11 cellular contexts compared by ENCODE assay signal in the genomic region with DNA sequence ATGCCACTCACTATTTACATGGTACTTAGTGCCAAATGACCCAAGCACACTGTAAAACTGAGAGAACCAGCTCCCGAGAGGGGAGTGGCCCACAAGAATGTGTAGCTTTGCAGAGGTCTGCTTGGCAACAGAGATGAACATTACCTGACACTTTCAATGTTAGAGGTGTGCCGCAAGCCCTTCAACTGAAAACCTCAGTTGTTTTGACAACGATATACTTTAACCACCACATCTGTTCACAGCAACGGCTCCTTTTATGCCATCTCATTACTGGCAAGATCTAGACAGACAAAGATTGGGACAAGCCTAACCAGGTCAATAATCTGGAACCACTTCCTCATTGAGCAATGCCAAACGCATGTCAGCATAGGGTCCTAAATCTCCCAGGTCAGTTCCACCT. TPM values are rescaled to one million over a fixed set of nuclear protein-coding genes. Genes with fewer than 3 reads are reported as not detected.
DNase-seq lines count a peak whose midpoint lies in the region; ATAC-seq and TF ChIP-seq lines count a peak whose summit lies in the region.
"Had no signal": no experiment of that assay in that cellular context is flagged by ENCODE, and none has a peak within 500 bp of the region (broad histone marks: within the 10 kb centered on the region; RNA-seq: fewer than 3 reads in every experiment).

No MANE protein-coding gene starts in this region.

- H3K4me1 Mint-ChIP-seq in CD8-positive, alpha-beta T cell (ENCODE audit: low read depth), result peaks cover 11% of the 10 kb centered on the region
- peaks cover 20 to 21% of the 10 kb centered on the region in 2 donors for H3K4me1 Mint-ChIP-seq in immature natural killer cell

- no peak overlapping the region for H3K4me3 Mint-ChIP-seq in CD8-positive, alpha-beta T cell
- H3K4me3 Mint-ChIP-seq in immature natural killer cell, result no peak overlapping the region

- H3K9me3 Mint-ChIP-seq in CD8-positive, alpha-beta T cell, result no peaks in the 10 kb centered on the region
- H3K9me3 Mint-ChIP-seq in immature natural killer cell, result no peaks in the 10 kb centered on the region

- POLR2A ChIA-PET in CD8-positive, alpha-beta T cell (lab: Charles Lee), result no interaction called here
- POLR2A ChIA-PET in PC-3 (lab: Charles Lee; ENCODE audit: unreplicated experiment), result no interaction called here

- intact Hi-C loops in CD8-positive, alpha-beta T cell (cut with DNase I, micrococcal nuclease), result no loop called here
- intact Hi-C loops in PC-3 (cut with micrococcal nuclease), result no loop called here

- no peaks in the 10 kb centered on the region for H3K27me3 ChIP-seq in CD8-positive, alpha-beta T cell (ENCODE audit: insufficient read depth, low read length)
- H3K27me3 ChIP-seq in PC-3 (ENCODE audit: low read length), result no peaks in the 10 kb centered on the region

- H3K27me3 Mint-ChIP-seq in CD8-positive, alpha-beta T cell (ENCODE audit: low read depth), result no peaks in the 10 kb centered on the region
- peaks cover 0 to 1% (median 0%) of the 10 kb centered on the region in 3 donors for H3K27me3 Mint-ChIP-seq in immature natural killer cell (ENCODE audit: low read depth in 3 of 3)

- ATAC-seq in CD8-positive, alpha-beta T cell, result peak; percentile 64
- peak; percentile 56 for ATAC-seq in GM21423 (IDR thresholded peaks at IDR 0.05; ENCODE audit: unreplicated experiment)
- peak; percentile 73 for ATAC-seq in PC-3
- no peak for ATAC-seq in HG02759 (IDR thresholded peaks at IDR 0.05; ENCODE audit: unreplicated experiment)

- CTCF ChIA-PET in CD8-positive, alpha-beta T cell (lab: Charles Lee), result interaction anchor here (1.1 kb wide), 1 partner anchor 19 kb away, joined by 3 read pairs; no protein-coding TSS in a partner anchor
- CTCF ChIA-PET in PC-3 (lab: Charles Lee), result no interaction called here

- no peaks in the 10 kb centered on the region for H3K36me3 Mint-ChIP-seq in CD8-positive, alpha-beta T cell
- no peaks in the 10 kb centered on the region for H3K36me3 Mint-ChIP-seq in immature natural killer cell

- no TSS peak for BruUV-seq in PC-3 (replicated peaks; lab: Mats Ljungman, UMichigan)

- no peak overlapping the region for H3K9ac ChIP-seq in PC-3 (ENCODE audit: low read length)

- no peak overlapping the region for H3K4me3 ChIP-seq in CD8-positive, alpha-beta T cell (ENCODE audit: low read depth, low read length)
- no peak overlapping the region for H3K4me3 ChIP-seq in PC-3 (ENCODE audit: low read length)
- H3K4me3 ChIP-seq: SK-N-MC had no signal

- H3K27ac ChIP-seq in CD8-positive, alpha-beta T cell (ENCODE audit: low read depth, low read length), result no peak overlapping the region
- H3K27ac ChIP-seq in PC-3 (ENCODE audit: low read length), result no peak overlapping the region
- H3K27ac ChIP-seq: SK-N-MC had no signal

- no peak for TF ChIP-seq CTCF in CD8-positive, alpha-beta T cell (IDR thresholded peaks at IDR 0.05)
- TF ChIP-seq CTCF in PC-3 (conservative IDR thresholded peaks at IDR 0.05; ENCODE audit: low read depth, low read length), result no peak

- no peak overlapping the region for H3K27ac Mint-ChIP-seq in CD8-positive, alpha-beta T cell
- peak overlapping the region in 2 of 6 donors; percentile 6 to 17 for H3K27ac Mint-ChIP-seq in immature natural killer cell

- peak overlapping the region; percentile 29; the same call in 1 of the 2 replicates for H2AFZ ChIP-seq in PC-3 (ENCODE audit: low read length)

- H3K9me2 ChIP-seq in PC-3 (replicated peaks; ENCODE audit: low read length), result no peaks in the 10 kb centered on the region

- no peaks in the 10 kb centered on the region for H3K9me3 ChIP-seq in CD8-positive, alpha-beta T cell (ENCODE audit: low read length)
- H3K9me3 ChIP-seq in PC-3 (ENCODE audit: low read length), result no peaks in the 10 kb centered on the region

- 0 out of 2 replicates have a peak overlapping the region, but pooled peaks have one; percentile 9 for H3K4me2 ChIP-seq in PC-3 (ENCODE audit: low read length)

- no peaks in the 10 kb centered on the region for H3K36me3 ChIP-seq in CD8-positive, alpha-beta T cell (ENCODE audit: insufficient read depth, low read length)
- H3K36me3 ChIP-seq in PC-3 (ENCODE audit: low read depth, low read length), result no peaks in the 10 kb centered on the region

- H3K4me1 ChIP-seq in CD8-positive, alpha-beta T cell (ENCODE audit: insufficient read depth, low read length), result no peaks in the 10 kb centered on the region
- H3K4me1 ChIP-seq in PC-3 (ENCODE audit: insufficient read depth, low read length), result peaks cover 19% of the 10 kb centered on the region

- H3K79me2 ChIP-seq in PC-3 (ENCODE audit: low read length), result no peaks in the 10 kb centered on the region

- no peaks in the 10 kb centered on the region for H4K20me1 ChIP-seq in PC-3 (ENCODE audit: low read length)

- no peaks in the 10 kb centered on the region for H3F3A ChIP-seq in PC-3 (ENCODE audit: low read length, unreplicated experiment)

- no peak for DNase-seq in CD8-positive, alpha-beta T cell
- DNase-seq in PC-3 (peak; percentile 48), immature natural killer cell (peak; percentile 25 to 44 (median 42)), RPMI8226 (no peak), T1000 (lab: John Stamatoyannopoulos, UW) (no peak), NCI-H446 treated with DMSO at 0.1 percent for 48 hours (lab: John Stamatoyannopoulos, UW) (no peak)
- DNase-seq: NCI-H2227 treated with DMSO at 0.1 percent for 48 hours; stimulated activated naive CD4-positive, alpha-beta T cell treated with Interleukin-2 at 50 U/mL for 16 hours had no signal

RNA-seq across cellular contexts. Expression of a gene that starts 23.7 kb away (rescaled TPM):
- total RNA-seq in CD8-positive, alpha-beta T cell, result under 1 TPM; 0.22 to 0.94 TPM
- 0.98 and 1.7 TPM in 2 replicates for total RNA-seq in PC-3 (2014; rRNA removed)
- under 1 TPM in 1 of 3 donors, not detected in 2; 0.57 TPM for polyA plus RNA-seq in immature natural killer cell

Comparison
In these comparisons a context has a peak if more than half of its experiments do, and no peak if none do; other contexts are left out.
1. DNase-seq: peak in PC-3 (single experiment) and immature natural killer cell (3 of 3); none in CD8-positive, alpha-beta T cell (0 of 7), RPMI8226 (single experiment), T1000 (single experiment) and NCI-H446 treated with DMSO at 0.1 percent for 48 hours (single experiment).